15 cellular contexts compared by ENCODE assay signal in genomic region chr13:39485314-39485700, GRCh38.
"Had no signal": no experiment of that assay in that cellular context is flagged by ENCODE, and none has a peak within 500 bp of the region (broad histone marks: within the 10 kb centered on the region; RNA-seq: fewer than 3 reads in every experiment).

No MANE protein-coding gene starts in this region.

- H3K4me3 Mint-ChIP-seq: activated CD8-positive, alpha-beta T cell treated with anti-CD3 and anti-CD28 coated beads for 36 hours; activated T-helper 1 cell treated with anti-CD3 and anti-CD28 coated beads, Interleukin-12 subunit alpha, Interleukin-12 subunit beta, Interleukin-2, Interleukin-4 antibody, amounts not matched to agents 30 ng/mL and 10 ng/mL and 1 ng/mL, durations not matched to agents 14 hours and 24 hours and 36 hours; neural progenitor cell; stimulated activated naive CD8-positive, alpha-beta T cell treated with anti-CD3 and anti-CD28 coated beads, Interleukin-15, amount 100 ng/mL, for 72 hours; T-helper 1 cell treated with Interleukin-12 subunit alpha and Interleukin-12 subunit beta and Interleukin-4 antibody, amounts not matched to agents 30 μg/mL and 1 μg/mL, for 36 hours had no signal

- H3K9me3 Mint-ChIP-seq: activated CD8-positive, alpha-beta T cell treated with anti-CD3 and anti-CD28 coated beads for 36 hours; activated T-helper 1 cell treated with anti-CD3 and anti-CD28 coated beads, Interleukin-12 subunit alpha, Interleukin-12 subunit beta, Interleukin-2, Interleukin-4 antibody, amounts not matched to agents 30 ng/mL and 10 ng/mL and 1 ng/mL, durations not matched to agents 14 hours and 24 hours and 36 hours; neural progenitor cell; stimulated activated naive CD8-positive, alpha-beta T cell treated with anti-CD3 and anti-CD28 coated beads, Interleukin-15, amount 100 ng/mL, for 72 hours; T-helper 1 cell treated with Interleukin-12 subunit alpha and Interleukin-12 subunit beta and Interleukin-4 antibody, amounts not matched to agents 30 μg/mL and 1 μg/mL, for 36 hours had no signal

- DNase-seq: activated CD4-positive, alpha-beta T cell treated with anti-CD3 and anti-CD28 coated beads for 4 hours; activated CD8-positive, alpha-beta memory T cell treated with anti-CD3 and anti-CD28 coated beads, Interleukin-2, amount 50 U/mL, for 4 hours; activated CD8-positive, alpha-beta T cell treated with anti-CD3 and anti-CD28 coated beads for 36 hours; activated naive CD4-positive, alpha-beta T cell; aorta; central memory CD4-positive, alpha-beta T cell; pancreas; stimulated activated CD4-positive, alpha-beta T cell treated with anti-CD3 and anti-CD28 coated beads, Interleukin-15, amount 100 ng/mL, for 24 hours; stimulated activated CD4-positive, alpha-beta T cell treated with anti-CD3 and anti-CD28 coated beads, Interleukin-4, amount 100 ng/mL, for 24 hours; stimulated activated naive CD8-positive, alpha-beta T cell treated with anti-CD3 and anti-CD28 coated beads, Interleukin-15, amount 100 ng/mL, for 72 hours had no signal

- H3K4me1 ChIP-seq: pancreas had no signal

- H3K4me2 ChIP-seq: neural progenitor cell had no signal

- H3K36me3 Mint-ChIP-seq: neural progenitor cell had no signal

- H3K4me1 Mint-ChIP-seq: stimulated activated naive CD8-positive, alpha-beta T cell treated with anti-CD3 and anti-CD28 coated beads, Interleukin-15, amount 100 ng/mL, for 72 hours had no signal

- H3K36me3 ChIP-seq: neural progenitor cell, pancreas, thoracic aorta had no signal

- H3K27ac Mint-ChIP-seq: activated CD8-positive, alpha-beta T cell treated with anti-CD3 and anti-CD28 coated beads for 36 hours; activated T-helper 1 cell treated with anti-CD3 and anti-CD28 coated beads, Interleukin-12 subunit alpha, Interleukin-12 subunit beta, Interleukin-2, Interleukin-4 antibody, amounts not matched to agents 30 ng/mL and 10 ng/mL and 1 ng/mL, durations not matched to agents 14 hours and 24 hours and 36 hours; stimulated activated naive CD8-positive, alpha-beta T cell treated with anti-CD3 and anti-CD28 coated beads, Interleukin-15, amount 100 ng/mL, for 72 hours; T-helper 1 cell treated with Interleukin-12 subunit alpha and Interleukin-12 subunit beta and Interleukin-4 antibody, amounts not matched to agents 30 μg/mL and 1 μg/mL, for 36 hours had no signal

- H3K27me3 ChIP-seq: neural progenitor cell, pancreas had no signal

- H3K4me3 ChIP-seq: neural progenitor cell, pancreas, thoracic aorta had no signal

- H3K9me3 ChIP-seq: pancreas, thoracic aorta had no signal

- H2AFZ ChIP-seq: neural progenitor cell had no signal

- ATAC-seq: activated CD8-positive, alpha-beta T cell treated with anti-CD3 and anti-CD28 coated beads for 36 hours; left lobe of liver; pancreas; stimulated activated naive CD8-positive, alpha-beta T cell treated with anti-CD3 and anti-CD28 coated beads, Interleukin-15, amount 100 ng/mL, for 72 hours had no signal

- H3K27me3 Mint-ChIP-seq: stimulated activated naive CD8-positive, alpha-beta T cell treated with anti-CD3 and anti-CD28 coated beads, Interleukin-15, amount 100 ng/mL, for 72 hours had no signal

- H3K27ac ChIP-seq: neural progenitor cell, pancreas, thoracic aorta had no signal

- H3K9ac ChIP-seq: neural progenitor cell had no signal
